ENCODE assay signal across 1 cellular context in genomic region chr17:65278050-65278819, GRCh38.
TF ChIP-seq lines count a peak whose summit lies in the region.

No MANE protein-coding gene starts in this region.

TF ChIP-seq in HepG2, 621 proteins besides CTCF, POLR2A, EP300 and RAD21 (continued from another document):
- TF ChIP-seq ZNF710 (CRISPR knock-in tag; IDR thresholded peaks at IDR 0.05; ENCODE audit: borderline replicate concordance) (no peak), TCF12 (IDR thresholded peaks at IDR 0.05) (no peak), TCF12 (CRISPR knock-in tag; IDR thresholded peaks at IDR 0.05) (no peak), SMC3 (IDR thresholded peaks at IDR 0.05; ENCODE audit: low read length) (peak; percentile 82), XRCC5 (optimal IDR thresholded peaks at IDR 0.05; ENCODE audit: low read length) (peak; percentile 79), FOSL2 (CRISPR knock-in tag; IDR thresholded peaks at IDR 0.05) (0 out of 2 replicates have a peak, but pooled peaks have one; percentile 30), LCORL (IDR thresholded peaks at IDR 0.05) (no peak), LCORL (CRISPR knock-in tag; IDR thresholded peaks at IDR 0.05) (no peak), DMAP1 (CRISPR knock-in tag; IDR thresholded peaks at IDR 0.05) (0 out of 2 replicates have a peak, but pooled peaks have one; percentile 32), SPEN (CRISPR knock-in tag; IDR thresholded peaks at IDR 0.05; ENCODE audit: low read depth) (no peak), ZNF512 (CRISPR knock-in tag; IDR thresholded peaks at IDR 0.05) (no peak), ESRRA (CRISPR knock-in tag; IDR thresholded peaks at IDR 0.05; ENCODE audit: low read depth) (no peak), ZNF501 (CRISPR knock-in tag; IDR thresholded peaks at IDR 0.05) (peak; percentile 29; the same call in 1 of the 2 replicates), ZNF687 (CRISPR knock-in tag; IDR thresholded peaks at IDR 0.05) (peak; percentile 9; the same call in 1 of the 2 replicates), SAP130 (CRISPR knock-in tag; IDR thresholded peaks at IDR 0.05; ENCODE audit: low read depth) (peak; percentile 18; the same call in 1 of the 2 replicates), ARID5B (CRISPR knock-in tag; IDR thresholded peaks at IDR 0.05) (0 out of 2 replicates have a peak, but pooled peaks have one; percentile 21), KMT2A (CRISPR knock-in tag; IDR thresholded peaks at IDR 0.05) (no peak), SRF (IDR thresholded peaks at IDR 0.05; ENCODE audit: low read depth, low read length) (0 out of 2 replicates have a peak, but pooled peaks have one; percentile 22), IRF2 (CRISPR knock-in tag; IDR thresholded peaks at IDR 0.05) (peak; percentile 20; the same call in 1 of the 2 replicates), ZNF737 (CRISPR knock-in tag; IDR thresholded peaks at IDR 0.05; ENCODE audit: borderline replicate concordance) (peak; percentile 54; the same call in 1 of the 2 replicates), ZNF354B (CRISPR knock-in tag; IDR thresholded peaks at IDR 0.05) (no peak), ZNF235 (CRISPR knock-in tag; IDR thresholded peaks at IDR 0.05; ENCODE audit: borderline replicate concordance) (no peak), KDM2A (CRISPR knock-in tag; IDR thresholded peaks at IDR 0.05; ENCODE audit: borderline replicate concordance, low read depth) (peak; percentile 57; the same call in 1 of the 2 replicates), ZHX1 (CRISPR knock-in tag; IDR thresholded peaks at IDR 0.05; ENCODE audit: low read depth) (no peak), ZNF225 (CRISPR knock-in tag; IDR thresholded peaks at IDR 0.05) (0 out of 2 replicates have a peak, but pooled peaks have one; percentile 22), STAG1 (CRISPR knock-in tag; IDR thresholded peaks at IDR 0.05) (peak; percentile 97), ZNF761 (CRISPR knock-in tag; conservative IDR thresholded peaks at IDR 0.05) (no peak), MBNL3 (CRISPR knock-in tag; conservative IDR thresholded peaks at IDR 0.05) (no peak)
